In the genomic region with DNA sequence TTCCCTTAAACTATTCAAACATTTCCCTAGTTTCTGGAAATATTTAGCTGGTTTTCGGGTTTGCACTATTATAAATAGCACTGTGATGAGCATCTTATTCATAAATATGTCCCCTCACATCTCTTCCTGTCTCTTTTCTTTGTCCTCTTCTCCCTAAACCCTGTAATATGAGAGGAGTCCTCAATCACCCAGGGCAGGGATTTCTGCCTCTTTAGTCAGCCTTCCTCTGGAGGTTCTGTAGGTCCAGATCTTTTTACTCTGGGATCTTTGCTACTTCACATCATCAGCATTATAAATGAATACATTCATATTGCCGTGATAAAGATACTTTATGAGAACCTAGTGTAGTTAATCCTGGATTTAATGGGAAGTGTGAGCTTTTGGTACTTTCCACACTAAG, we compare ENCODE assay signal across 19 cellular contexts.
"Had no signal": no experiment of that assay in that cellular context is flagged by ENCODE, and none has a peak within 500 bp of the region (broad histone marks: within the 10 kb centered on the region; RNA-seq: fewer than 3 reads in every experiment).

No MANE protein-coding gene starts in this region.

- H3K36me3 ChIP-seq: esophagus muscularis mucosa, pancreas, right lobe of liver, stomach, suprapubic skin, transverse colon had no signal

- H3K4me3 ChIP-seq: dorsolateral prefrontal cortex, esophagus muscularis mucosa, pancreas, right lobe of liver, smooth muscle cell, stomach, suprapubic skin, transverse colon had no signal

- H3K27ac ChIP-seq: dorsolateral prefrontal cortex, esophagus muscularis mucosa, pancreas, right lobe of liver, stomach, suprapubic skin, transverse colon had no signal

- H3K9me3 ChIP-seq: esophagus muscularis mucosa, pancreas, right lobe of liver, stomach, suprapubic skin, transverse colon had no signal

- H3K27me3 ChIP-seq: dorsolateral prefrontal cortex, esophagus muscularis mucosa, pancreas, right lobe of liver, stomach, suprapubic skin, transverse colon had no signal

- ATAC-seq: activated CD8-positive, alpha-beta T cell treated with anti-CD3 and anti-CD28 coated beads, Interleukin-2, amount 10 ng/mL, durations not matched to agents 7 days and 5 days; natural killer cell; pancreas; right lobe of liver; stimulated activated memory B cell treated with anti-CD40 and anti-IgM and Interleukin-4, amounts not matched to agents 10 μg/mL and 1 μg/mL and 100 μg/mL, for 72 hours had no signal

- H3K4me1 ChIP-seq: pancreas, right lobe of liver, transverse colon had no signal

- DNase-seq: activated CD4-positive, alpha-beta T cell treated with anti-CD3 and anti-CD28 coated beads for 1 hour; activated CD4-positive, alpha-beta T cell treated with anti-CD3 and anti-CD28 coated beads, Interleukin-2, amount 50 U/mL, for 1 hour; activated CD8-positive, alpha-beta T cell treated with anti-CD3 and anti-CD28 coated beads, Interleukin-2, amount 10 ng/mL, durations not matched to agents 7 days and 5 days; activated gamma-delta T cell treated with Interleukin-2 at 50 U/mL for 16 hours; activated T-cell treated with anti-CD3 and anti-CD28 coated beads, Interleukin-2, amount 50 U/mL, for 1 hour; anterior cingulate cortex; dorsolateral prefrontal cortex; head of caudate nucleus; natural killer cell; pancreas; right lobe of liver; stimulated activated CD4-positive, alpha-beta T cell treated with anti-CD3 and anti-CD28 coated beads, Interleukin-15, amount 100 ng/mL, for 24 hours; stomach; T-helper 1 cell; transverse colon had no signal

- H3K4me2 ChIP-seq: smooth muscle cell had no signal
